Comparison of ENCODE assay signal across 2 cellular contexts in the genomic region with DNA sequence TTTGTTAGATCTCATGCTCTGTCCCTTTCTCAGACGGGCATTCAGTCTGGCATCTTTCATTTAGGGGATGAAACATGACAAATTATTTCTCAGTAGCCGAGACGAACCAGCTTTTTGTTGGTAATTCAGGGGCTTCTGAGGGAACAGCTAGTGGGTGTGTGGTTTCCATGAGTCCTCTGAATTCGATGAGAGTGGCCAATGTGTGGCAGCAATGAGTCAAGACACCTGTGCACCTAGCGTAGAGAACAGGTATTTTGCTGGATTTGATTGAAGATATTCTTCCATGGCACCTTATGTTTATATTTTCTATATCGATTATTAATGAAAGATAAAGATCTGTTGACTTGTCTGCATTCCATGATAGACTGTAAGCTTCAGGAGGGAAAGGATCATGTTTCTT.
TF ChIP-seq lines count a peak whose summit lies in the region.

No MANE protein-coding gene starts in this region.

TF ChIP-seq in GM23338, 12 proteins besides CTCF, POLR2A, EP300 and RAD21 (continued from another document):
- no peak for TF ChIP-seq EZH2phosphoT487 (IDR thresholded peaks at IDR 0.05; ENCODE audit: unreplicated experiment)
- TF ChIP-seq NANOG (IDR thresholded peaks at IDR 0.05; ENCODE audit: borderline replicate concordance): no peak
- no peak for TF ChIP-seq ZNF331 (CRISPR knock-in tag; IDR thresholded peaks at IDR 0.05; ENCODE audit: low read depth)
- TF ChIP-seq JUNB (IDR thresholded peaks at IDR 0.05; ENCODE audit: unreplicated experiment): no peak
- TF ChIP-seq, protein P1, sequence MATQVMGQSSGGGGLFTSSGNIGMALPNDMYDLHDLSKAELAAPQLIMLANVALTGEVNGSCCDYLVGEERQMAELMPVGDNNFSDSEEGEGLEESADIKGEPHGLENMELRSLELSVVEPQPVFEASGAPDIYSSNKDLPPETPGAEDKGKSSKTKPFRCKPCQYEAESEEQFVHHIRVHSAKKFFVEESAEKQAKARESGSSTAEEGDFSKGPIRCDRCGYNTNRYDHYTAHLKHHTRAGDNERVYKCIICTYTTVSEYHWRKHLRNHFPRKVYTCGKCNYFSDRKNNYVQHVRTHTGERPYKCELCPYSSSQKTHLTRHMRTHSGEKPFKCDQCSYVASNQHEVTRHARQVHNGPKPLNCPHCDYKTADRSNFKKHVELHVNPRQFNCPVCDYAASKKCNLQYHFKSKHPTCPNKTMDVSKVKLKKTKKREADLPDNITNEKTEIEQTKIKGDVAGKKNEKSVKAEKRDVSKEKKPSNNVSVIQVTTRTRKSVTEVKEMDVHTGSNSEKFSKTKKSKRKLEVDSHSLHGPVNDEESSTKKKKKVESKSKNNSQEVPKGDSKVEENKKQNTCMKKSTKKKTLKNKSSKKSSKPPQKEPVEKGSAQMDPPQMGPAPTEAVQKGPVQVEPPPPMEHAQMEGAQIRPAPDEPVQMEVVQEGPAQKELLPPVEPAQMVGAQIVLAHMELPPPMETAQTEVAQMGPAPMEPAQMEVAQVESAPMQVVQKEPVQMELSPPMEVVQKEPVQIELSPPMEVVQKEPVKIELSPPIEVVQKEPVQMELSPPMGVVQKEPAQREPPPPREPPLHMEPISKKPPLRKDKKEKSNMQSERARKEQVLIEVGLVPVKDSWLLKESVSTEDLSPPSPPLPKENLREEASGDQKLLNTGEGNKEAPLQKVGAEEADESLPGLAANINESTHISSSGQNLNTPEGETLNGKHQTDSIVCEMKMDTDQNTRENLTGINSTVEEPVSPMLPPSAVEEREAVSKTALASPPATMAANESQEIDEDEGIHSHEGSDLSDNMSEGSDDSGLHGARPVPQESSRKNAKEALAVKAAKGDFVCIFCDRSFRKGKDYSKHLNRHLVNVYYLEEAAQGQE (IDR thresholded peaks at IDR 0.05; ENCODE audit: unreplicated experiment): no peak
- TF ChIP-seq POLR2AphosphoS5 (IDR thresholded peaks at IDR 0.05; ENCODE audit: low read depth): no peak
- TF ChIP-seq, protein P2, sequence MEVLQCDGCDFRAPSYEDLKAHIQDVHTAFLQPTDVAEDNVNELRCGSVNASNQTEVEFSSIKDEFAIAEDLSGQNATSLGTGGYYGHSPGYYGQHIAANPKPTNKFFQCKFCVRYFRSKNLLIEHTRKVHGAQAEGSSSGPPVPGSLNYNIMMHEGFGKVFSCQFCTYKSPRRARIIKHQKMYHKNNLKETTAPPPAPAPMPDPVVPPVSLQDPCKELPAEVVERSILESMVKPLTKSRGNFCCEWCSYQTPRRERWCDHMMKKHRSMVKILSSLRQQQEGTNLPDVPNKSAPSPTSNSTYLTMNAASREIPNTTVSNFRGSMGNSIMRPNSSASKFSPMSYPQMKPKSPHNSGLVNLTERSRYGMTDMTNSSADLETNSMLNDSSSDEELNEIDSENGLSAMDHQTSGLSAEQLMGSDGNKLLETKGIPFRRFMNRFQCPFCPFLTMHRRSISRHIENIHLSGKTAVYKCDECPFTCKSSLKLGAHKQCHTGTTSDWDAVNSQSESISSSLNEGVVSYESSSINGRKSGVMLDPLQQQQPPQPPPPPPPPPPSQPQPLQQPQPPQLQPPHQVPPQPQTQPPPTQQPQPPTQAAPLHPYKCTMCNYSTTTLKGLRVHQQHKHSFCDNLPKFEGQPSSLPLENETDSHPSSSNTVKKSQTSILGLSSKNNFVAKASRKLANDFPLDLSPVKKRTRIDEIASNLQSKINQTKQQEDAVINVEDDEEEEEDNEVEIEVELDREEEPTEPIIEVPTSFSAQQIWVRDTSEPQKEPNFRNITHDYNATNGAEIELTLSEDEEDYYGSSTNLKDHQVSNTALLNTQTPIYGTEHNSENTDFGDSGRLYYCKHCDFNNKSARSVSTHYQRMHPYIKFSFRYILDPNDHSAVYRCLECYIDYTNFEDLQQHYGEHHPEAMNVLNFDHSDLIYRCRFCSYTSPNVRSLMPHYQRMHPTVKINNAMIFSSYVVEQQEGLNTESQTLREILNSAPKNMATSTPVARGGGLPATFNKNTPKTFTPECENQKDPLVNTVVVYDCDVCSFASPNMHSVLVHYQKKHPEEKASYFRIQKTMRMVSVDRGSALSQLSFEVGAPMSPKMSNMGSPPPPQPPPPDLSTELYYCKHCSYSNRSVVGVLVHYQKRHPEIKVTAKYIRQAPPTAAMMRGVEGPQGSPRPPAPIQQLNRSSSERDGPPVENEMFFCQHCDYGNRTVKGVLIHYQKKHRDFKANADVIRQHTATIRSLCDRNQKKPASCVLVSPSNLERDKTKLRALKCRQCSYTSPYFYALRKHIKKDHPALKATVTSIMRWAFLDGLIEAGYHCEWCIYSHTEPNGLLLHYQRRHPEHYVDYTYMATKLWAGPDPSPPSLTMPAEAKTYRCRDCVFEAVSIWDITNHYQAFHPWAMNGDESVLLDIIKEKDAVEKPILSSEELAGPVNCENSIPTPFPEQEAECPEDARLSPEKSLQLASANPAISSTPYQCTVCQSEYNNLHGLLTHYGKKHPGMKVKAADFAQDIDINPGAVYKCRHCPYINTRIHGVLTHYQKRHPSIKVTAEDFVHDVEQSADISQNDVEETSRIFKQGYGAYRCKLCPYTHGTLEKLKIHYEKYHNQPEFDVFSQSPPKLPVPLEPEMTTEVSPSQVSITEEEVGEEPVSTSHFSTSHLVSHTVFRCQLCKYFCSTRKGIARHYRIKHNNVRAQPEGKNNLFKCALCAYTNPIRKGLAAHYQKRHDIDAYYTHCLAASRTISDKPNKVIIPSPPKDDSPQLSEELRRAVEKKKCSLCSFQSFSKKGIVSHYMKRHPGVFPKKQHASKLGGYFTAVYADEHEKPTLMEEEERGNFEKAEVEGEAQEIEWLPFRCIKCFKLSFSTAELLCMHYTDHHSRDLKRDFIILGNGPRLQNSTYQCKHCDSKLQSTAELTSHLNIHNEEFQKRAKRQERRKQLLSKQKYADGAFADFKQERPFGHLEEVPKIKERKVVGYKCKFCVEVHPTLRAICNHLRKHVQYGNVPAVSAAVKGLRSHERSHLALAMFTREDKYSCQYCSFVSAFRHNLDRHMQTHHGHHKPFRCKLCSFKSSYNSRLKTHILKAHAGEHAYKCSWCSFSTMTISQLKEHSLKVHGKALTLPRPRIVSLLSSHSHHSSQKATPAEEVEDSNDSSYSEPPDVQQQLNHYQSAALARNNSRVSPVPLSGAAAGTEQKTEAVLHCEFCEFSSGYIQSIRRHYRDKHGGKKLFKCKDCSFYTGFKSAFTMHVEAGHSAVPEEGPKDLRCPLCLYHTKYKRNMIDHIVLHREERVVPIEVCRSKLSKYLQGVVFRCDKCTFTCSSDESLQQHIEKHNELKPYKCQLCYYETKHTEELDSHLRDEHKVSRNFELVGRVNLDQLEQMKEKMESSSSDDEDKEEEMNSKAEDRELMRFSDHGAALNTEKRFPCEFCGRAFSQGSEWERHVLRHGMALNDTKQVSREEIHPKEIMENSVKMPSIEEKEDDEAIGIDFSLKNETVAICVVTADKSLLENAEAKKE (CRISPR knock-in tag; IDR thresholded peaks at IDR 0.05): no peak

TF ChIP-seq in H1, 55 proteins besides CTCF, POLR2A, EP300 and RAD21 (continued from another document):
- TF ChIP-seq MAFK (IDR thresholded peaks at IDR 0.05; ENCODE audit: low read depth, low read length): no peak
- TF ChIP-seq BRCA1 (IDR thresholded peaks at IDR 0.05; ENCODE audit: low read depth, low read length): no peak
- no peak for TF ChIP-seq POU5F1 (IDR thresholded peaks at IDR 0.05; ENCODE audit: low read depth, low read length)
- TF ChIP-seq JUND (IDR thresholded peaks at IDR 0.05; ENCODE audit: low read length): no peak
- no peak for TF ChIP-seq ATF3 (IDR thresholded peaks at IDR 0.05; ENCODE audit: insufficient read depth, low read depth, low read length)
- TF ChIP-seq CEBPB (IDR thresholded peaks at IDR 0.05; ENCODE audit: low read depth, low read length): no peak
- TF ChIP-seq CREB1 (IDR thresholded peaks at IDR 0.05): no peak
- TF ChIP-seq BCL11A (IDR thresholded peaks at IDR 0.05; ENCODE audit: low read depth in 2 of 2, low read length in 2 of 2): no peak
- TF ChIP-seq SRF (IDR thresholded peaks at IDR 0.05; ENCODE audit: low read depth, low read length): no peak
